In genomic region chr19:13961826-13962737, GRCh38 we compare ENCODE assay signal across 15 cellular contexts. TPM values are rescaled to one million over a fixed set of nuclear protein-coding genes. Genes with fewer than 3 reads are reported as not detected.
DNase-seq lines count a peak whose midpoint lies in the region; ATAC-seq and TF ChIP-seq lines count a peak whose summit lies in the region.
"Had no signal": no experiment of that assay in that cellular context is flagged by ENCODE, and none has a peak within 500 bp of the region (broad histone marks: within the 10 kb centered on the region; RNA-seq: fewer than 3 reads in every experiment).

No MANE protein-coding gene starts in this region.

- H3K4me3 Mint-ChIP-seq in T-helper 17 cell = peak overlapping the region; percentile 49
- H3K4me3 Mint-ChIP-seq in naive thymus-derived CD4-positive, alpha-beta T cell = no peak overlapping the region
- H3K4me3 Mint-ChIP-seq: activated B cell treated with CpG ODN at 0.5 μM for 24 hours; stimulated activated naive CD8-positive, alpha-beta T cell treated with anti-CD3 and anti-CD28 coated beads, Interleukin-15, Interleukin-2, amounts not matched to agents 100 ng/mL and 50 ng/mL, for 24 hours had no signal

- H3K4me1 Mint-ChIP-seq in T-helper 17 cell = no peaks in the 10 kb centered on the region
- H3K4me1 Mint-ChIP-seq in naive thymus-derived CD4-positive, alpha-beta T cell = peaks cover 0 to 4% (median under 1%) of the 10 kb centered on the region in 7 donors
- H3K4me1 Mint-ChIP-seq: activated B cell treated with CpG ODN at 0.5 μM for 24 hours had no signal

- intact Hi-C loops in sigmoid colon (cut with DNase I) = no loop called here
- intact Hi-C loops in naive thymus-derived CD4-positive, alpha-beta T cell (cut with micrococcal nuclease) = loop anchor here in 1 of 2 donors (2.0 kb wide), 1 partner anchor 71 kb away; no protein-coding TSS in a partner anchor

- no peak overlapping the region for H3K4me2 ChIP-seq in hepatocyte

- H3K9me3 ChIP-seq in T-helper 17 cell (ENCODE audit: control insufficient read depth, low read length, poor library complexity, severe bottlenecking) = no peaks in the 10 kb centered on the region
- H3K9me3 ChIP-seq in hepatocyte (ENCODE audit: low read depth) = no peaks in the 10 kb centered on the region
- no peaks in the 10 kb centered on the region for H3K9me3 ChIP-seq in sigmoid colon
- H3K9me3 ChIP-seq in naive thymus-derived CD4-positive, alpha-beta T cell (ENCODE audit: control insufficient read depth in 2 of 3, low read length in 3 of 3) = no peaks in the 10 kb centered on the region

- no peaks in the 10 kb centered on the region for H3K36me3 Mint-ChIP-seq in T-helper 17 cell (ENCODE audit: low read depth)
- H3K36me3 Mint-ChIP-seq in naive thymus-derived CD4-positive, alpha-beta T cell = peaks cover 0 to 22% (median 9%) of the 10 kb centered on the region in 5 donors

- no peak for TF ChIP-seq EP300 in sigmoid colon (IDR thresholded peaks at IDR 0.05)

- CTCF ChIA-PET in naive thymus-derived CD4-positive, alpha-beta T cell (lab: Charles Lee) = no interaction called here

- 82% methylated on average over 31 of the region's 61 CpGs for WGBS in hepatocyte (ENCODE audit: low lambda C conversion rate, missing lambda C conversion rate)
- 82 to 83% methylated on average over 61 of the region's 61 CpGs for WGBS in sigmoid colon, 2 donors

- POLR2A ChIA-PET in naive thymus-derived CD4-positive, alpha-beta T cell (lab: Charles Lee) = interaction anchor here (0.8 to 2.2 kb wide), 4 partner anchors 9 to 86 kb away, joined by 3 to 6 read pairs (median 4); partner anchors contain the start of genes DCAF15 and RFX1

- no peak overlapping the region for H3K4me3 ChIP-seq in hepatocyte
- peak overlapping the region in 3 of 4 donors; percentile 25 to 42 (median 42) for H3K4me3 ChIP-seq in sigmoid colon
- H3K4me3 ChIP-seq in naive thymus-derived CD4-positive, alpha-beta T cell (ENCODE audit: low read length) = no peak overlapping the region

- TF ChIP-seq CTCF in hepatocyte (IDR thresholded peaks at IDR 0.05; ENCODE audit: poor library complexity) = no peak
- no peak for TF ChIP-seq CTCF in sigmoid colon (IDR thresholded peaks at IDR 0.05)

- H3K27ac Mint-ChIP-seq in T-helper 17 cell = no peak overlapping the region
- peak overlapping the region in 1 of 9 donors; percentile 59 for H3K27ac Mint-ChIP-seq in naive thymus-derived CD4-positive, alpha-beta T cell
- H3K27ac Mint-ChIP-seq: activated B cell treated with CpG ODN at 0.5 μM for 24 hours; stimulated activated naive CD8-positive, alpha-beta T cell treated with anti-CD3 and anti-CD28 coated beads, Interleukin-15, Interleukin-2, amounts not matched to agents 100 ng/mL and 50 ng/mL, for 24 hours had no signal

- H3K9me2 ChIP-seq in hepatocyte (replicated peaks; ENCODE audit: insufficient read depth) = no peaks in the 10 kb centered on the region

- no peaks in the 10 kb centered on the region for H3K9me3 Mint-ChIP-seq in naive thymus-derived CD4-positive, alpha-beta T cell
- H3K9me3 Mint-ChIP-seq: activated B cell treated with CpG ODN at 0.5 μM for 24 hours; stimulated activated naive CD8-positive, alpha-beta T cell treated with anti-CD3 and anti-CD28 coated beads, Interleukin-15, Interleukin-2, amounts not matched to agents 100 ng/mL and 50 ng/mL, for 24 hours had no signal

- H3K27ac ChIP-seq in hepatocyte (no peak overlapping the region), sigmoid colon (peak overlapping the region in 2 of 4 donors; percentile 17 to 29)
- H3K27ac ChIP-seq in naive thymus-derived CD4-positive, alpha-beta T cell (ENCODE audit: low read depth, low read length) = no peak overlapping the region
- H3K27ac ChIP-seq: C4-2B had no signal

- H3K27me3 ChIP-seq in hepatocyte (no peaks in the 10 kb centered on the region), sigmoid colon (no peaks in the 10 kb centered on the region)
- no peaks in the 10 kb centered on the region for H3K27me3 ChIP-seq in naive thymus-derived CD4-positive, alpha-beta T cell (ENCODE audit: control insufficient read depth in 2 of 2, insufficient read depth in 2 of 2, low read length in 2 of 2)

- DNase-seq in ELF-1 (ENCODE audit: low read depth, low spot score) = peak; percentile 52
- no peak for DNase-seq in T-helper 17 cell
- peak; percentile 16 for DNase-seq in hepatocyte (ENCODE audit: low spot score)
- DNase-seq in sigmoid colon = no peak
- no peak for DNase-seq in naive thymus-derived CD4-positive, alpha-beta T cell
- DNase-seq in epidermal melanocyte (ENCODE audit: insufficient read length, low spot score) = no peak
- no peak for DNase-seq in activated T-cell treated with anti-CD3 and anti-CD28 coated beads for 4 hours
- DNase-seq: activated B cell treated with CpG ODN at 0.5 μM for 24 hours, amygdala, mammary epithelial cell, NCI-H2081, posterior cingulate gyrus had no signal

- TF ChIP-seq POLR2A in sigmoid colon (IDR thresholded peaks at IDR 0.05) = no peak

- no peak overlapping the region for H2AFZ ChIP-seq in hepatocyte

- H3K4me1 ChIP-seq in hepatocyte (ENCODE audit: insufficient read depth) (no peaks in the 10 kb centered on the region), sigmoid colon (peaks cover 0 to 18% (median 17%) of the 10 kb centered on the region in 4 donors)
- no peaks in the 10 kb centered on the region for H3K4me1 ChIP-seq in naive thymus-derived CD4-positive, alpha-beta T cell (ENCODE audit: control insufficient read depth in 2 of 2, insufficient read depth in 2 of 2, low read length in 2 of 2)

- H4K20me1 ChIP-seq in hepatocyte (ENCODE audit: insufficient read depth, poor library complexity, severe bottlenecking) = no peaks in the 10 kb centered on the region

- H3K79me2 ChIP-seq in hepatocyte = no peaks in the 10 kb centered on the region

- no peaks in the 10 kb centered on the region for H3K27me3 Mint-ChIP-seq in T-helper 17 cell
- H3K27me3 Mint-ChIP-seq in naive thymus-derived CD4-positive, alpha-beta T cell = no peaks in the 10 kb centered on the region
- H3K27me3 Mint-ChIP-seq: activated B cell treated with CpG ODN at 0.5 μM for 24 hours; stimulated activated naive CD8-positive, alpha-beta T cell treated with anti-CD3 and anti-CD28 coated beads, Interleukin-15, Interleukin-2, amounts not matched to agents 100 ng/mL and 50 ng/mL, for 24 hours had no signal

- H3K36me3 ChIP-seq in hepatocyte (replicated peaks; ENCODE audit: insufficient read depth, low read depth) (no peaks in the 10 kb centered on the region), sigmoid colon (peaks cover 16 to 75% (median 23%) of the 10 kb centered on the region in 4 donors)
- peaks cover 0 to 87% (median 0%) of the 10 kb centered on the region in 3 experiments for H3K36me3 ChIP-seq in naive thymus-derived CD4-positive, alpha-beta T cell (ENCODE audit: control insufficient read depth in 2 of 3, insufficient read depth in 3 of 3, low read length in 3 of 3)

- no peak for ATAC-seq in T-helper 17 cell
- no peak for ATAC-seq in GM19463 (IDR thresholded peaks at IDR 0.05; ENCODE audit: unreplicated experiment)
- ATAC-seq in naive thymus-derived CD4-positive, alpha-beta T cell = no peak

RNA-seq across cellular contexts. Expression of gene DCAF15, which starts 9.8 kb away (rescaled TPM):
- total RNA-seq in T-helper 17 cell = 10 to 100 TPM; 88.2 to 95.8 TPM
- total RNA-seq in hepatocyte = 9.3 and 13.4 TPM in 2 replicates
- polyA plus RNA-seq in hepatocyte = 16.4 and 19.0 TPM in 2 replicates
- 10 to 100 TPM in 3 of 4 donors, 1 to 10 TPM in 1; 7.9 to 14.6 (median 12.1) TPM for total RNA-seq in sigmoid colon
- 10 to 100 TPM; 10.2 to 46.2 (median 11.3) TPM for polyA plus RNA-seq in sigmoid colon
- 10 to 100 TPM; 68.5 to 92.0 (median 87.2) TPM for total RNA-seq in naive thymus-derived CD4-positive, alpha-beta T cell
- polyA plus RNA-seq in naive thymus-derived CD4-positive, alpha-beta T cell = 1 to 10 TPM; 3.7 to 8.8 TPM

RNA-seq across cellular contexts. Expression of gene PODNL1, which starts 23.9 kb away (rescaled TPM):
- under 1 TPM in 1 of 2 donors, not detected in 1; 0.31 TPM for total RNA-seq in T-helper 17 cell
- total RNA-seq in hepatocyte = 0.17 TPM in 1 of 2 replicates, not detected in the other
- polyA plus RNA-seq in hepatocyte = 2.4 and 3.3 TPM in 2 replicates
- total RNA-seq in sigmoid colon = not detected
- polyA plus RNA-seq in sigmoid colon = 1 to 10 TPM; 2.5 to 5.4 (median 2.9) TPM
- under 1 TPM in 1 of 5 experiments, not detected in 4; 0.59 TPM for total RNA-seq in naive thymus-derived CD4-positive, alpha-beta T cell
- under 1 TPM in 1 of 2 donors, not detected in 1; 0.33 TPM for polyA plus RNA-seq in naive thymus-derived CD4-positive, alpha-beta T cell
- total RNA-seq: activated B cell treated with CpG ODN at 0.5 μM for 24 hours had no signal

RNA-seq across cellular contexts. Expression of gene RFX1, which starts 44.0 kb away (rescaled TPM):
- total RNA-seq in T-helper 17 cell (10 to 100 TPM; 23.3 to 24.7 TPM), hepatocyte (2.2 and 4.2 TPM in 2 replicates), sigmoid colon (1 to 10 TPM; 1.6 to 5.0 (median 1.9) TPM)
- polyA plus RNA-seq in hepatocyte (2.4 and 4.1 TPM in 2 replicates), sigmoid colon (1 to 10 TPM; 2.1 to 7.9 (median 3.0) TPM)
- 10 to 100 TPM; 15.7 to 23.5 (median 20.5) TPM for total RNA-seq in naive thymus-derived CD4-positive, alpha-beta T cell
- polyA plus RNA-seq in naive thymus-derived CD4-positive, alpha-beta T cell = 1 to 10 TPM; 1.0 TPM

RNA-seq across cellular contexts. Expression of gene CC2D1A, which starts 56.1 kb away (rescaled TPM):
- total RNA-seq in T-helper 17 cell (10 to 100 TPM; 22.5 to 24.4 TPM), hepatocyte (14.8 and 20.8 TPM in 2 replicates), sigmoid colon (10 to 100 TPM; 15.0 to 33.5 (median 21.4) TPM)
- polyA plus RNA-seq in hepatocyte (40.9 and 43.3 TPM in 2 replicates), sigmoid colon (10 to 100 TPM; 38.4 to 88.2 (median 65.7) TPM)
- 10 to 100 TPM; 21.0 to 33.1 (median 29.8) TPM for total RNA-seq in naive thymus-derived CD4-positive, alpha-beta T cell
- 10 to 100 TPM in 1 of 2 donors, 1 to 10 TPM in 1; 4.1 to 13.3 TPM for polyA plus RNA-seq in naive thymus-derived CD4-positive, alpha-beta T cell

RNA-seq across cellular contexts. Expression of gene BRME1, which starts 56.2 kb away (rescaled TPM):
- total RNA-seq in T-helper 17 cell = 1 to 10 TPM in 1 of 2 donors, under 1 TPM in 1; 0.82 to 1.7 TPM
- total RNA-seq in hepatocyte = 2.2 and 14.4 TPM in 2 replicates
- polyA plus RNA-seq in hepatocyte = 3.2 and 4.5 TPM in 2 replicates
- 1 to 10 TPM in 3 of 4 donors, under 1 TPM in 1; 0.99 to 3.6 (median 1.3) TPM for total RNA-seq in sigmoid colon
- 1 to 10 TPM; 1.8 to 9.0 (median 3.2) TPM for polyA plus RNA-seq in sigmoid colon
- total RNA-seq in naive thymus-derived CD4-positive, alpha-beta T cell = 10 to 100 TPM in 1 of 5 experiments, 1 to 10 TPM in 4; 1.8 to 13.7 (median 2.9) TPM
- 1 to 10 TPM in 1 of 2 donors, under 1 TPM in 1; 0.56 to 1.6 TPM for polyA plus RNA-seq in naive thymus-derived CD4-positive, alpha-beta T cell

Comparison
In these comparisons a context has a peak if more than half of its experiments do, and no peak if none do; other contexts are left out.
1. DNase-seq: peak in ELF-1 (single experiment) and hepatocyte (single experiment); none in T-helper 17 cell (0 of 3), sigmoid colon (single experiment), naive thymus-derived CD4-positive, alpha-beta T cell (0 of 9), epidermal melanocyte (single experiment) and activated T-cell treated with anti-CD3 and anti-CD28 coated beads for 4 hours (single experiment).
2. H3K4me3 ChIP-seq: peak in sigmoid colon (3 of 4); none in hepatocyte (single experiment) and naive thymus-derived CD4-positive, alpha-beta T cell (single experiment).